In genomic region chr2:47501374-47502200, GRCh38 we compare ENCODE assay signal across 9 cellular contexts.
DNase-seq lines count a peak whose midpoint lies in the region; ATAC-seq, FAIRE-seq and TF ChIP-seq lines count a peak whose summit lies in the region.
"Had no signal": no experiment of that assay in that cellular context is flagged by ENCODE, and none has a peak within 500 bp of the region (broad histone marks: within the 10 kb centered on the region; RNA-seq: fewer than 3 reads in every experiment).

No MANE protein-coding gene starts in this region.

- TF ChIP-seq CTCF in prostate gland (IDR thresholded peaks at IDR 0.05): no peak

- peaks cover 26% of the 10 kb centered on the region for H3K4me1 Mint-ChIP-seq in activated naive CD4-positive, alpha-beta T cell treated with anti-CD3 and anti-CD28 coated beads, Interleukin-2, amount 10 ng/mL, durations not matched to agents 7 days and 5 days
- peaks cover 47% of the 10 kb centered on the region for H3K4me1 Mint-ChIP-seq in stimulated activated memory B cell treated with anti-CD40 and anti-IgM and Interleukin-4, amounts not matched to agents 10 μg/mL and 1 μg/mL and 100 μg/mL, for 72 hours

- no peak overlapping the region for H3K4me3 ChIP-seq in prostate gland

- H3K27me3 Mint-ChIP-seq in activated naive CD4-positive, alpha-beta T cell treated with anti-CD3 and anti-CD28 coated beads, Interleukin-2, amount 10 ng/mL, durations not matched to agents 7 days and 5 days: no peaks in the 10 kb centered on the region
- peaks cover 26% of the 10 kb centered on the region for H3K27me3 Mint-ChIP-seq in stimulated activated memory B cell treated with anti-CD40 and anti-IgM and Interleukin-4, amounts not matched to agents 10 μg/mL and 1 μg/mL and 100 μg/mL, for 72 hours

- DNase-seq in activated naive CD4-positive, alpha-beta T cell treated with anti-CD3 and anti-CD28 coated beads, Interleukin-2, amount 10 ng/mL, durations not matched to agents 7 days and 5 days: peak; percentile 45
- DNase-seq in activated naive CD4-positive, alpha-beta T cell treated with Interleukin-2 at 50 U/mL for 16 hours: no peak
- DNase-seq in RPMI7951 (ENCODE audit: low read depth): peak; percentile 39
- peak; percentile 63 for DNase-seq in dermis blood vessel endothelial cell
- no peak for DNase-seq in prostate gland (ENCODE audit: low spot score)
- DNase-seq in RCC 7860 (ENCODE audit: low spot score): no peak
- no peak for DNase-seq in HT-29 (ENCODE audit: low spot score)

- H3K36me3 ChIP-seq in prostate gland: no peaks in the 10 kb centered on the region

- no peak overlapping the region for H3K27ac ChIP-seq in prostate gland

- no peak for FAIRE-seq in RCC 7860 (lab: Jason Lieb, UNC)

- no peaks in the 10 kb centered on the region for H3K4me1 ChIP-seq in prostate gland (replicated peaks)

- H3K27ac Mint-ChIP-seq in activated naive CD4-positive, alpha-beta T cell treated with anti-CD3 and anti-CD28 coated beads, Interleukin-2, amount 10 ng/mL, durations not matched to agents 7 days and 5 days: peak overlapping the region; percentile 95
- peak overlapping the region; percentile 65 for H3K27ac Mint-ChIP-seq in stimulated activated memory B cell treated with anti-CD40 and anti-IgM and Interleukin-4, amounts not matched to agents 10 μg/mL and 1 μg/mL and 100 μg/mL, for 72 hours
- H3K27ac Mint-ChIP-seq: B cell had no signal

- no peak for TF ChIP-seq POLR2A in prostate gland (IDR thresholded peaks at IDR 0.05)

- H3K4me3 Mint-ChIP-seq in activated naive CD4-positive, alpha-beta T cell treated with anti-CD3 and anti-CD28 coated beads, Interleukin-2, amount 10 ng/mL, durations not matched to agents 7 days and 5 days: no peak overlapping the region
- H3K4me3 Mint-ChIP-seq in stimulated activated memory B cell treated with anti-CD40 and anti-IgM and Interleukin-4, amounts not matched to agents 10 μg/mL and 1 μg/mL and 100 μg/mL, for 72 hours: no peak overlapping the region
- H3K4me3 Mint-ChIP-seq: B cell had no signal

- peaks cover 25% of the 10 kb centered on the region for H3K36me3 Mint-ChIP-seq in activated naive CD4-positive, alpha-beta T cell treated with anti-CD3 and anti-CD28 coated beads, Interleukin-2, amount 10 ng/mL, durations not matched to agents 7 days and 5 days
- H3K36me3 Mint-ChIP-seq in stimulated activated memory B cell treated with anti-CD40 and anti-IgM and Interleukin-4, amounts not matched to agents 10 μg/mL and 1 μg/mL and 100 μg/mL, for 72 hours: peaks cover 30% of the 10 kb centered on the region

- WGBS in prostate gland: 74% methylated on average over 3 of the region's 3 CpGs

- intact Hi-C loops in prostate gland (cut with DNase I): no loop called here

- ATAC-seq in stimulated activated memory B cell treated with anti-CD40 and anti-IgM and Interleukin-4, amounts not matched to agents 10 μg/mL and 1 μg/mL and 100 μg/mL, for 72 hours: no peak

- H3K27me3 ChIP-seq in prostate gland (replicated peaks; ENCODE audit: insufficient read depth): no peaks in the 10 kb centered on the region

- CTCF ChIA-PET in activated naive CD4-positive, alpha-beta T cell treated with anti-CD3 and anti-CD28 coated beads, Interleukin-2, amount 10 ng/mL, durations not matched to agents 7 days and 5 days (lab: Charles Lee): interaction anchor here (0.7 to 1.4 kb wide), 3 partner anchors 17 to 20 kb away, joined by 3 to 7 read pairs (median 3); no protein-coding TSS in a partner anchor

- H3K9me3 Mint-ChIP-seq in activated naive CD4-positive, alpha-beta T cell treated with anti-CD3 and anti-CD28 coated beads, Interleukin-2, amount 10 ng/mL, durations not matched to agents 7 days and 5 days: peaks cover 52% of the 10 kb centered on the region
- peaks cover 20% of the 10 kb centered on the region for H3K9me3 Mint-ChIP-seq in stimulated activated memory B cell treated with anti-CD40 and anti-IgM and Interleukin-4, amounts not matched to agents 10 μg/mL and 1 μg/mL and 100 μg/mL, for 72 hours

- H3K9me3 ChIP-seq in prostate gland: no peaks in the 10 kb centered on the region

Comparison
In these comparisons a context has a peak if more than half of its experiments do, and no peak if none do; other contexts are left out.
1. DNase-seq: peak in activated naive CD4-positive, alpha-beta T cell treated with anti-CD3 and anti-CD28 coated beads, Interleukin-2, amount 10 ng/mL, durations not matched to agents 7 days and 5 days (single experiment), RPMI7951 (single experiment) and dermis blood vessel endothelial cell (single experiment); none in activated naive CD4-positive, alpha-beta T cell treated with Interleukin-2 at 50 U/mL for 16 hours (single experiment), prostate gland (single experiment), RCC 7860 (single experiment) and HT-29 (single experiment).